Comparison of ENCODE assay signal across 13 cellular contexts in genomic region chr11:3866836-3867208, GRCh38. TPM values are rescaled to one million over a fixed set of nuclear protein-coding genes. Genes with fewer than 3 reads are reported as not detected.
DNase-seq lines count a peak whose midpoint lies in the region; ATAC-seq and TF ChIP-seq lines count a peak whose summit lies in the region.
"Had no signal": no experiment of that assay in that cellular context is flagged by ENCODE, and none has a peak within 500 bp of the region (broad histone marks: within the 10 kb centered on the region; RNA-seq: fewer than 3 reads in every experiment).

No MANE protein-coding gene starts in this region.

- no peak for ATAC-seq in stimulated activated naive CD8-positive, alpha-beta T cell treated with anti-CD3 and anti-CD28 coated beads, Interleukin-15, Interleukin-2, amounts not matched to agents 100 U/mL and 50 U/mL, for 24 hours
- no peak for ATAC-seq in activated naive CD8-positive, alpha-beta T cell treated with anti-CD3 and anti-CD28 coated beads, Interleukin-2, amount 50 U/mL, for 24 hours
- no peak for ATAC-seq in naive thymus-derived CD4-positive, alpha-beta T cell

- H3K4me3 ChIP-seq in naive thymus-derived CD4-positive, alpha-beta T cell (ENCODE audit: low read length): no peak overlapping the region
- no peak overlapping the region for H3K4me3 ChIP-seq in ovary
- H3K4me3 ChIP-seq: MG63, PC-9 had no signal

- H3K27me3 Mint-ChIP-seq in stimulated activated naive CD8-positive, alpha-beta T cell treated with anti-CD3 and anti-CD28 coated beads, Interleukin-15, Interleukin-2, amounts not matched to agents 100 ng/mL and 50 ng/mL, for 24 hours: no peaks in the 10 kb centered on the region
- H3K27me3 Mint-ChIP-seq in activated naive CD8-positive, alpha-beta T cell treated with anti-CD3 and anti-CD28 coated beads, Interleukin-2, amount 50 U/mL, for 24 hours: no peaks in the 10 kb centered on the region
- H3K27me3 Mint-ChIP-seq in naive thymus-derived CD4-positive, alpha-beta T cell: no peaks in the 10 kb centered on the region
- peaks cover 3% of the 10 kb centered on the region for H3K27me3 Mint-ChIP-seq in glutamatergic neuron (ENCODE audit: unreplicated experiment)

- peak overlapping the region; percentile 66 for H3K27ac ChIP-seq in naive thymus-derived CD4-positive, alpha-beta T cell (ENCODE audit: low read depth, low read length)
- no peak overlapping the region for H3K27ac ChIP-seq in ovary

- H3K4me3 Mint-ChIP-seq in stimulated activated naive CD8-positive, alpha-beta T cell treated with anti-CD3 and anti-CD28 coated beads, Interleukin-15, Interleukin-2, amounts not matched to agents 100 ng/mL and 50 ng/mL, for 24 hours: peak overlapping the region; percentile 42
- peak overlapping the region; percentile 13 for H3K4me3 Mint-ChIP-seq in activated naive CD8-positive, alpha-beta T cell treated with anti-CD3 and anti-CD28 coated beads, Interleukin-2, amount 50 U/mL, for 24 hours
- peak overlapping the region in 9 of 10 donors; percentile 57 to 85 (median 70) for H3K4me3 Mint-ChIP-seq in naive thymus-derived CD4-positive, alpha-beta T cell
- no peak overlapping the region for H3K4me3 Mint-ChIP-seq in glutamatergic neuron (ENCODE audit: unreplicated experiment)

- H3K4me1 ChIP-seq in naive thymus-derived CD4-positive, alpha-beta T cell (ENCODE audit: control insufficient read depth in 2 of 2, insufficient read depth in 2 of 2, low read length in 2 of 2): peaks cover 43 to 71% of the 10 kb centered on the region in 2 donors
- peaks cover 15% of the 10 kb centered on the region for H3K4me1 ChIP-seq in ovary (ENCODE audit: insufficient read depth)

- CTCF ChIA-PET in naive thymus-derived CD4-positive, alpha-beta T cell (lab: Charles Lee): interaction anchor here (1.1 to 2.0 kb wide), 3 partner anchors 12 to 207 kb away, joined by 3 to 8 read pairs (median 4); partner anchors contain the start of gene STIM1

- no peaks in the 10 kb centered on the region for H3K9me3 Mint-ChIP-seq in stimulated activated naive CD8-positive, alpha-beta T cell treated with anti-CD3 and anti-CD28 coated beads, Interleukin-15, Interleukin-2, amounts not matched to agents 100 ng/mL and 50 ng/mL, for 24 hours
- H3K9me3 Mint-ChIP-seq in activated naive CD8-positive, alpha-beta T cell treated with anti-CD3 and anti-CD28 coated beads, Interleukin-2, amount 50 U/mL, for 24 hours: no peaks in the 10 kb centered on the region
- peaks cover 0 to 4% (median 0%) of the 10 kb centered on the region in 11 donors for H3K9me3 Mint-ChIP-seq in naive thymus-derived CD4-positive, alpha-beta T cell
- H3K9me3 Mint-ChIP-seq in glutamatergic neuron (ENCODE audit: unreplicated experiment): no peaks in the 10 kb centered on the region

- peaks cover 13% of the 10 kb centered on the region for H3K36me3 Mint-ChIP-seq in stimulated activated naive CD8-positive, alpha-beta T cell treated with anti-CD3 and anti-CD28 coated beads, Interleukin-15, Interleukin-2, amounts not matched to agents 100 ng/mL and 50 ng/mL, for 24 hours (ENCODE audit: low read depth)
- peaks cover 12% of the 10 kb centered on the region for H3K36me3 Mint-ChIP-seq in activated naive CD8-positive, alpha-beta T cell treated with anti-CD3 and anti-CD28 coated beads, Interleukin-2, amount 50 U/mL, for 24 hours (ENCODE audit: low read depth)
- peaks cover 0 to 24% (median 8%) of the 10 kb centered on the region in 5 donors for H3K36me3 Mint-ChIP-seq in naive thymus-derived CD4-positive, alpha-beta T cell
- no peaks in the 10 kb centered on the region for H3K36me3 Mint-ChIP-seq in glutamatergic neuron (ENCODE audit: unreplicated experiment)

- H3K9me3 ChIP-seq in naive thymus-derived CD4-positive, alpha-beta T cell (ENCODE audit: control insufficient read depth in 2 of 3, low read length in 3 of 3): no peaks in the 10 kb centered on the region
- H3K9me3 ChIP-seq in ovary: no peaks in the 10 kb centered on the region
- H3K9me3 ChIP-seq: BE2C, MG63 had no signal

- no peak for TF ChIP-seq CTCF in glutamatergic neuron (IDR thresholded peaks at IDR 0.05; ENCODE audit: partially characterized antibody, unreplicated experiment)
- no peak for TF ChIP-seq CTCF in ovary (IDR thresholded peaks at IDR 0.05)

- H3K27me3 ChIP-seq in naive thymus-derived CD4-positive, alpha-beta T cell (ENCODE audit: control insufficient read depth in 2 of 2, insufficient read depth in 2 of 2, low read length in 2 of 2): no peaks in the 10 kb centered on the region
- H3K27me3 ChIP-seq in ovary: no peaks in the 10 kb centered on the region
- H3K27me3 ChIP-seq: BE2C, MG63 had no signal

- peak overlapping the region; percentile 60 for H3K27ac Mint-ChIP-seq in stimulated activated naive CD8-positive, alpha-beta T cell treated with anti-CD3 and anti-CD28 coated beads, Interleukin-15, Interleukin-2, amounts not matched to agents 100 ng/mL and 50 ng/mL, for 24 hours
- peak overlapping the region; percentile 77 for H3K27ac Mint-ChIP-seq in activated naive CD8-positive, alpha-beta T cell treated with anti-CD3 and anti-CD28 coated beads, Interleukin-2, amount 50 U/mL, for 24 hours
- peak overlapping the region; percentile 76 to 95 (median 86) for H3K27ac Mint-ChIP-seq in naive thymus-derived CD4-positive, alpha-beta T cell
- H3K27ac Mint-ChIP-seq in glutamatergic neuron (ENCODE audit: unreplicated experiment): no peak overlapping the region

- no peak for DNase-seq in stimulated activated naive CD8-positive, alpha-beta T cell treated with anti-CD3 and anti-CD28 coated beads, Interleukin-15, Interleukin-2, amounts not matched to agents 100 U/mL and 50 U/mL, for 24 hours
- no peak for DNase-seq in activated naive CD8-positive, alpha-beta T cell treated with anti-CD3 and anti-CD28 coated beads, Interleukin-2, amount 50 U/mL, for 24 hours
- DNase-seq in naive thymus-derived CD4-positive, alpha-beta T cell: no peak
- DNase-seq in glutamatergic neuron: no peak
- DNase-seq in SKM-1 (lab: John Stamatoyannopoulos, UW; ENCODE audit: unreplicated experiment): no peak
- DNase-seq in ovary: no peak
- DNase-seq in NCI-H1092 (lab: John Stamatoyannopoulos, UW): no peak
- DNase-seq: activated CD8-positive, alpha-beta memory T cell treated with anti-CD3 and anti-CD28 coated beads, Interleukin-2, amount 50 U/mL, for 4 hours; BE2C; MG63; NCI-H2171 treated with DMSO at 0.1 percent for 48 hours; PC-9 had no signal

- TF ChIP-seq EP300 in ovary (IDR thresholded peaks at IDR 0.05): no peak

- no peaks in the 10 kb centered on the region for H3K36me3 ChIP-seq in naive thymus-derived CD4-positive, alpha-beta T cell (ENCODE audit: control insufficient read depth in 2 of 3, insufficient read depth in 3 of 3, low read length in 3 of 3)
- H3K36me3 ChIP-seq in ovary: no peaks in the 10 kb centered on the region
- H3K36me3 ChIP-seq: BE2C, MG63 had no signal

- POLR2A ChIA-PET in naive thymus-derived CD4-positive, alpha-beta T cell (lab: Charles Lee): interaction anchor here (0.9 to 6.1 kb wide), 7 partner anchors 8 to 118 kb away, joined by 3 to 82 read pairs (median 4); partner anchors contain the start of genes PGAP2 and STIM1

- intact Hi-C loops in naive thymus-derived CD4-positive, alpha-beta T cell (cut with micrococcal nuclease): no loop called here
- intact Hi-C loops in ovary (cut with DNase I): no loop called here

- H3K4me1 Mint-ChIP-seq in stimulated activated naive CD8-positive, alpha-beta T cell treated with anti-CD3 and anti-CD28 coated beads, Interleukin-15, Interleukin-2, amounts not matched to agents 100 ng/mL and 50 ng/mL, for 24 hours (ENCODE audit: low read depth): peaks cover 89% of the 10 kb centered on the region
- peaks cover 93% of the 10 kb centered on the region for H3K4me1 Mint-ChIP-seq in activated naive CD8-positive, alpha-beta T cell treated with anti-CD3 and anti-CD28 coated beads, Interleukin-2, amount 50 U/mL, for 24 hours
- H3K4me1 Mint-ChIP-seq in naive thymus-derived CD4-positive, alpha-beta T cell: peaks cover 71 to 98% (median 90%) of the 10 kb centered on the region in 7 donors
- no peaks in the 10 kb centered on the region for H3K4me1 Mint-ChIP-seq in glutamatergic neuron (ENCODE audit: low read depth, unreplicated experiment)

- no peak for TF ChIP-seq POLR2A in ovary (IDR thresholded peaks at IDR 0.05)

RNA-seq across cellular contexts. Expression of gene STIM1, which starts 11.4 kb away (rescaled TPM):
- 100 to 1,000 TPM in 3 of 5 experiments, 10 to 100 TPM in 2; 95.6 to 117 (median 103) TPM for total RNA-seq in naive thymus-derived CD4-positive, alpha-beta T cell
- polyA plus RNA-seq in naive thymus-derived CD4-positive, alpha-beta T cell: 10 to 100 TPM; 38.4 to 43.6 TPM
- total RNA-seq in glutamatergic neuron (ENCODE audit: unreplicated experiment): 9.6 TPM
- total RNA-seq in ovary: 10 to 100 TPM; 26.1 to 68.5 (median 58.7) TPM
- 10 to 100 TPM; 54.7 to 75.2 TPM for polyA plus RNA-seq in ovary

RNA-seq across cellular contexts. Expression of gene RHOG, which starts 26.1 kb away (rescaled TPM):
- 100 to 1,000 TPM in 2 of 5 experiments, 10 to 100 TPM in 3; 89.4 to 147 (median 96.3) TPM for total RNA-seq in naive thymus-derived CD4-positive, alpha-beta T cell
- 100 to 1,000 TPM; 133 to 220 TPM for polyA plus RNA-seq in naive thymus-derived CD4-positive, alpha-beta T cell
- total RNA-seq in glutamatergic neuron (ENCODE audit: unreplicated experiment) (6.6 TPM), ovary (10 to 100 TPM; 23.6 to 49.2 (median 39.6) TPM)
- polyA plus RNA-seq in ovary: 10 to 100 TPM; 23.3 to 41.0 TPM

RNA-seq across cellular contexts. Expression of gene PGAP2, which starts 58.5 kb away (rescaled TPM):
- 10 to 100 TPM; 20.8 to 28.3 (median 26.1) TPM for total RNA-seq in naive thymus-derived CD4-positive, alpha-beta T cell
- polyA plus RNA-seq in naive thymus-derived CD4-positive, alpha-beta T cell: 10 to 100 TPM; 24.2 to 27.8 TPM
- 20.0 TPM for total RNA-seq in glutamatergic neuron (ENCODE audit: unreplicated experiment)
- 10 to 100 TPM in 5 of 7 donors, 1 to 10 TPM in 2; 7.7 to 17.6 (median 10.9) TPM for total RNA-seq in ovary
- 10 to 100 TPM; 13.1 to 15.3 TPM for polyA plus RNA-seq in ovary
